ENCODE assay signal across 8 cellular contexts in genomic region chr5:151082976-151083651, GRCh38. TPM values are rescaled to one million over a fixed set of nuclear protein-coding genes. Genes with fewer than 3 reads are reported as not detected.
A peak's percentile ranks its signal among the peaks of the same experiment; 100 is the strongest.
DNase-seq lines count a peak whose midpoint lies in the region; ATAC-seq and TF ChIP-seq lines count a peak whose summit lies in the region.

No MANE protein-coding gene starts in this region.

- DNase-seq in CD8-positive, alpha-beta T cell = peak in 4 of 7 experiments; percentile 32 to 71 (median 53)
- DNase-seq in NCI-H226 = peak; percentile 81
- DNase-seq in activated T-helper 1 cell treated with anti-CD3 and anti-CD28 coated beads, Interleukin-12 subunit alpha, Interleukin-12 subunit beta, Interleukin-2, Interleukin-4 antibody, amounts not matched to agents 30 ng/mL and 10 ng/mL and 1 ng/mL, durations not matched to agents 14 hours and 24 hours and 36 hours (ENCODE audit: low spot score) = peak; percentile 65
- peak; percentile 98 for DNase-seq in myocyte (ENCODE audit: low read depth)
- peak in 1 of 2 donors; percentile 85 for DNase-seq in upper lobe of left lung
- no peak for DNase-seq in hypothalamus (lab: John Stamatoyannopoulos, UW)
- no peak for DNase-seq in NCI-H526 treated with DMSO at 0.1 percent for 48 hours (lab: John Stamatoyannopoulos, UW)

- H3K36me3 Mint-ChIP-seq in CD8-positive, alpha-beta T cell = peaks cover 13% of the 10 kb centered on the region
- peaks cover 26% of the 10 kb centered on the region for H3K36me3 Mint-ChIP-seq in activated T-helper 1 cell treated with anti-CD3 and anti-CD28 coated beads, Interleukin-12 subunit alpha, Interleukin-12 subunit beta, Interleukin-2, Interleukin-4 antibody, amounts not matched to agents 30 ng/mL and 10 ng/mL and 1 ng/mL, durations not matched to agents 14 hours and 24 hours and 36 hours (ENCODE audit: low read depth)

- H3K4me3 Mint-ChIP-seq in CD8-positive, alpha-beta T cell = no peak overlapping the region
- peak overlapping the region; percentile 84 for H3K4me3 Mint-ChIP-seq in activated T-helper 1 cell treated with anti-CD3 and anti-CD28 coated beads, Interleukin-12 subunit alpha, Interleukin-12 subunit beta, Interleukin-2, Interleukin-4 antibody, amounts not matched to agents 30 ng/mL and 10 ng/mL and 1 ng/mL, durations not matched to agents 14 hours and 24 hours and 36 hours

- peaks cover 74% of the 10 kb centered on the region for H3K4me1 Mint-ChIP-seq in CD8-positive, alpha-beta T cell (ENCODE audit: low read depth)
- H3K4me1 Mint-ChIP-seq in activated T-helper 1 cell treated with anti-CD3 and anti-CD28 coated beads, Interleukin-12 subunit alpha, Interleukin-12 subunit beta, Interleukin-2, Interleukin-4 antibody, amounts not matched to agents 30 ng/mL and 10 ng/mL and 1 ng/mL, durations not matched to agents 14 hours and 24 hours and 36 hours (ENCODE audit: low read depth) = peaks cover 78% of the 10 kb centered on the region

- CTCF ChIA-PET in CD8-positive, alpha-beta T cell (lab: Charles Lee) = interaction anchor here (1.2 to 13.5 kb wide), 5 partner anchors 10 to 31 kb away, joined by 3 to 121 read pairs (median 4); no protein-coding TSS in a partner anchor

- TF ChIP-seq CTCF in CD8-positive, alpha-beta T cell (IDR thresholded peaks at IDR 0.05) = no peak
- TF ChIP-seq CTCF in upper lobe of left lung (IDR thresholded peaks at IDR 0.05) = no peak

- H3K9me3 Mint-ChIP-seq in CD8-positive, alpha-beta T cell = no peaks in the 10 kb centered on the region
- no peaks in the 10 kb centered on the region for H3K9me3 Mint-ChIP-seq in activated T-helper 1 cell treated with anti-CD3 and anti-CD28 coated beads, Interleukin-12 subunit alpha, Interleukin-12 subunit beta, Interleukin-2, Interleukin-4 antibody, amounts not matched to agents 30 ng/mL and 10 ng/mL and 1 ng/mL, durations not matched to agents 14 hours and 24 hours and 36 hours

- intact Hi-C loops in CD8-positive, alpha-beta T cell (cut with DNase I, micrococcal nuclease) = loop anchor here (2.0 to 5.0 kb wide), 8 partner anchors 32 to 1081 kb away; partner anchors contain the start of genes ATOX1 (in 1 of the 2), G3BP1 (in 1 of the 2), GM2A (in 1 of the 2) and HMGXB3 (in 1 of the 2)
- intact Hi-C loops in activated T-helper 1 cell treated with anti-CD3 and anti-CD28 coated beads, Interleukin-12 subunit alpha, Interleukin-12 subunit beta, Interleukin-2, Interleukin-4 antibody, amounts not matched to agents 30 ng/mL and 10 ng/mL and 1 ng/mL, durations not matched to agents 14 hours and 24 hours and 36 hours (cut with micrococcal nuclease) = loop anchor here (1.0 to 5.0 kb wide), 9 partner anchors 11 to 1726 kb away; partner anchors contain the start of genes CD74, DCTN4, G3BP1 and PCYOX1L

- peak; percentile 12 for ATAC-seq in CD8-positive, alpha-beta T cell
- peak in 1 of 2 donors; percentile 43 for ATAC-seq in upper lobe of left lung (ENCODE audit: low FRiP score in 2 of 2)
- ATAC-seq in GM19324 (IDR thresholded peaks at IDR 0.05; ENCODE audit: low FRiP score, unreplicated experiment) = no peak

- WGBS in upper lobe of left lung, 2 donors = 49 to 59% methylated on average over 3 of the region's 3 CpGs

- peak overlapping the region; percentile 52 for H3K27ac Mint-ChIP-seq in CD8-positive, alpha-beta T cell
- H3K27ac Mint-ChIP-seq in activated T-helper 1 cell treated with anti-CD3 and anti-CD28 coated beads, Interleukin-12 subunit alpha, Interleukin-12 subunit beta, Interleukin-2, Interleukin-4 antibody, amounts not matched to agents 30 ng/mL and 10 ng/mL and 1 ng/mL, durations not matched to agents 14 hours and 24 hours and 36 hours = peak overlapping the region; percentile 93

- H3K27me3 ChIP-seq in CD8-positive, alpha-beta T cell (ENCODE audit: insufficient read depth, low read length) = no peaks in the 10 kb centered on the region
- no peaks in the 10 kb centered on the region for H3K27me3 ChIP-seq in upper lobe of left lung

- no peak overlapping the region for H3K27ac ChIP-seq in CD8-positive, alpha-beta T cell (ENCODE audit: low read depth, low read length)
- peak overlapping the region; percentile 98 to 99 (median 98) for H3K27ac ChIP-seq in upper lobe of left lung

- TF ChIP-seq POLR2A in upper lobe of left lung (IDR thresholded peaks at IDR 0.05) = peak in 1 of 4 donors; percentile 34

- POLR2A ChIA-PET in CD8-positive, alpha-beta T cell (lab: Charles Lee) = interaction anchor here (0.6 to 1.4 kb wide), 2 partner anchors 10 to 43 kb away, joined by 3 to 4 read pairs; no protein-coding TSS in a partner anchor

- H3K36me3 ChIP-seq in CD8-positive, alpha-beta T cell (ENCODE audit: insufficient read depth, low read length) = no peaks in the 10 kb centered on the region
- H3K36me3 ChIP-seq in upper lobe of left lung = no peaks in the 10 kb centered on the region

- peak in 1 of 4 donors; percentile 55 for TF ChIP-seq EP300 in upper lobe of left lung (IDR thresholded peaks at IDR 0.05)

- no peaks in the 10 kb centered on the region for H3K27me3 Mint-ChIP-seq in CD8-positive, alpha-beta T cell (ENCODE audit: low read depth)
- no peaks in the 10 kb centered on the region for H3K27me3 Mint-ChIP-seq in activated T-helper 1 cell treated with anti-CD3 and anti-CD28 coated beads, Interleukin-12 subunit alpha, Interleukin-12 subunit beta, Interleukin-2, Interleukin-4 antibody, amounts not matched to agents 30 ng/mL and 10 ng/mL and 1 ng/mL, durations not matched to agents 14 hours and 24 hours and 36 hours (ENCODE audit: insufficient read depth)

- H3K4me3 ChIP-seq in CD8-positive, alpha-beta T cell (ENCODE audit: low read depth, low read length) = no peak overlapping the region
- no peak overlapping the region for H3K4me3 ChIP-seq in upper lobe of left lung

- H3K9me3 ChIP-seq in CD8-positive, alpha-beta T cell (ENCODE audit: low read length) = no peaks in the 10 kb centered on the region
- H3K9me3 ChIP-seq in upper lobe of left lung = no peaks in the 10 kb centered on the region

- H3K4me1 ChIP-seq in CD8-positive, alpha-beta T cell (ENCODE audit: insufficient read depth, low read length) = peaks cover 46% of the 10 kb centered on the region
- H3K4me1 ChIP-seq in upper lobe of left lung = peaks cover 64 to 82% (median 75%) of the 10 kb centered on the region in 4 donors

RNA-seq across cellular contexts. Expression of gene TNIP1, which starts 2.3 kb away (rescaled TPM):
- 100 to 1,000 TPM; 133 to 134 TPM for total RNA-seq in CD8-positive, alpha-beta T cell
- 287 and 304 TPM in 2 replicates for total RNA-seq in activated T-helper 1 cell treated with anti-CD3 and anti-CD28 coated beads, Interleukin-12 subunit alpha, Interleukin-12 subunit beta, Interleukin-2, Interleukin-4 antibody, amounts not matched to agents 30 ng/mL and 10 ng/mL and 1 ng/mL, durations not matched to agents 14 hours and 24 hours and 36 hours
- total RNA-seq in myocyte = 213 and 269 TPM in 2 replicates
- polyA plus RNA-seq in myocyte (2012) = 153 TPM
- total RNA-seq in upper lobe of left lung = 100 to 1,000 TPM; 109 to 166 (median 130) TPM

Comparison
In these comparisons a context has a peak if more than half of its experiments do, and no peak if none do; other contexts are left out.
1. DNase-seq: peak in CD8-positive, alpha-beta T cell (4 of 7), NCI-H226 (single experiment), activated T-helper 1 cell treated with anti-CD3 and anti-CD28 coated beads, Interleukin-12 subunit alpha, Interleukin-12 subunit beta, Interleukin-2, Interleukin-4 antibody, amounts not matched to agents 30 ng/mL and 10 ng/mL and 1 ng/mL, durations not matched to agents 14 hours and 24 hours and 36 hours (single experiment) and myocyte (single experiment); none in hypothalamus (0 of 51) and NCI-H526 treated with DMSO at 0.1 percent for 48 hours (single experiment).